19 cellular contexts compared by ENCODE assay signal in the genomic region with DNA sequence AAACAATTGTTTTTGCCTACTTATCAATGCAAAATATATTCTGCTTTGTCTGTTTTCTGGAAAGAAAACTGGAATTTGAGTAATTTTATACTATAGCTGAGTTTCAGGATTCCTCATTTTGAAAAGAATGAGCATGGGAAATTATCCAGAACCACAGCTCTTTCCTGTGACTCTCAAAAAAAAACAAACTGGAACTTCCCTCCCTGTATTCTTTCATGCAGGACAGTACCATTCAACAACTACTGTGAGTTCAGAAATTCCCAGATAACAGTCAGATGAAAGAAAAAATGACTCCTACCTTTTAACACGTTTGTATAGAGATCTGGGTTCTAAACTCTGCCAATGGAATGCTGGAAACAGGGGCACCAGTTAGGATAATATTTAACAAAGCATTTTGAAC.
A peak's percentile ranks its signal among the peaks of the same experiment; 100 is the strongest.
DNase-seq lines count a peak whose midpoint lies in the region; ATAC-seq and TF ChIP-seq lines count a peak whose summit lies in the region.
"Had no signal": no experiment of that assay in that cellular context is flagged by ENCODE, and none has a peak within 500 bp of the region (broad histone marks: within the 10 kb centered on the region; RNA-seq: fewer than 3 reads in every experiment).

No MANE protein-coding gene starts in this region.

- POLR2A ChIA-PET in AG04450 (lab: Yijun Ruan, JAX) = interaction anchor here (0.7 kb wide), 1 partner anchor 371 kb away, joined by 3 read pairs; no protein-coding TSS in a partner anchor
- POLR2A ChIA-PET in PC-3 (lab: Charles Lee; ENCODE audit: unreplicated experiment) = no interaction called here

- H3K9ac ChIP-seq in PC-3 (ENCODE audit: low read length) = no peak overlapping the region

- ATAC-seq in PC-3 (no peak), GM18873 (IDR thresholded peaks at IDR 0.05; ENCODE audit: low FRiP score, unreplicated experiment) (no peak)
- ATAC-seq: activated naive CD8-positive, alpha-beta T cell treated with anti-CD3 and anti-CD28 coated beads, Interleukin-2, amount 50 U/mL, for 24 hours; activated T-helper 17 cell treated with anti-CD3 and anti-CD28 coated beads, Interleukin-2, amount 50 U/mL, for 72 hours; stimulated activated naive CD8-positive, alpha-beta T cell treated with anti-CD3 and anti-CD28 coated beads, Interleukin-15, amount 100 ng/mL, for 72 hours had no signal

- no peaks in the 10 kb centered on the region for H3K4me1 ChIP-seq in PC-3 (ENCODE audit: insufficient read depth, low read length)
- H3K4me1 ChIP-seq: left ventricle myocardium inferior, upper lobe of left lung had no signal

- BruUV-seq in PC-3 (replicated peaks; lab: Mats Ljungman, UMichigan) = no TSS peak

- no peaks in the 10 kb centered on the region for H3K9me3 ChIP-seq in AG04450 (ENCODE audit: control insufficient read depth, insufficient read depth, low read length)
- no peaks in the 10 kb centered on the region for H3K9me3 ChIP-seq in PC-3 (ENCODE audit: low read length)
- H3K9me3 ChIP-seq: upper lobe of left lung had no signal

- H3K4me2 ChIP-seq in PC-3 (ENCODE audit: low read length) = no peak overlapping the region

- no peak overlapping the region for H3K4me3 ChIP-seq in AG04450 (ENCODE audit: low read depth, low read length)
- H3K4me3 ChIP-seq in PC-3 (ENCODE audit: low read length) = no peak overlapping the region
- H3K4me3 ChIP-seq in choroid plexus epithelial cell (ENCODE audit: low read depth, low read length) = no peak overlapping the region
- H3K4me3 ChIP-seq: left ventricle myocardium inferior, upper lobe of left lung had no signal

- H3K79me2 ChIP-seq in PC-3 (ENCODE audit: low read length) = no peaks in the 10 kb centered on the region

- no peak for TF ChIP-seq CTCF in AG04450 (IDR thresholded peaks at IDR 0.05; ENCODE audit: low read depth, low read length)
- TF ChIP-seq CTCF in PC-3 (conservative IDR thresholded peaks at IDR 0.05; ENCODE audit: low read depth, low read length) = no peak
- no peak for TF ChIP-seq CTCF in choroid plexus epithelial cell (conservative IDR thresholded peaks at IDR 0.05; ENCODE audit: low read depth, low read length)

- peak overlapping the region; percentile 1; the same call in 1 of the 2 replicates for H2AFZ ChIP-seq in PC-3 (ENCODE audit: low read length)

- no peaks in the 10 kb centered on the region for H3K36me3 ChIP-seq in PC-3 (ENCODE audit: low read depth, low read length)
- H3K36me3 ChIP-seq: left ventricle myocardium inferior, upper lobe of left lung had no signal

- H3K27me3 ChIP-seq in AG04450 (ENCODE audit: control insufficient read depth, insufficient read depth, low read length) (no peaks in the 10 kb centered on the region), PC-3 (ENCODE audit: low read length) (no peaks in the 10 kb centered on the region)
- H3K27me3 ChIP-seq: upper lobe of left lung had no signal

- intact Hi-C loops in PC-3 (cut with micrococcal nuclease) = no loop called here

- CTCF ChIA-PET in AG04450 (lab: Charles Lee) (interaction anchor here (0.9 to 1.1 kb wide), 2 partner anchors 351 to 850 kb away, joined by 3 read pairs; no protein-coding TSS in a partner anchor), PC-3 (lab: Charles Lee) (no interaction called here)

- H4K20me1 ChIP-seq in PC-3 (ENCODE audit: low read length) = no peaks in the 10 kb centered on the region

- H3F3A ChIP-seq in PC-3 (ENCODE audit: low read length, unreplicated experiment) = no peaks in the 10 kb centered on the region

- DNase-seq in AG04450 (ENCODE audit: low read depth, low spot score) (no peak), PC-3 (no peak), choroid plexus epithelial cell (ENCODE audit: low read depth) (peak; percentile 62), kidney glomerular epithelial cell (lab: John Stamatoyannopoulos, UW) (peak; percentile 69), activated T-cell treated with anti-CD3 and anti-CD28 coated beads for 4 hours (no peak), NOMO-1 (lab: John Stamatoyannopoulos, UW; ENCODE audit: unreplicated experiment in 2 of 2) (no peak), mesenteric fat pad (ENCODE audit: low spot score) (no peak)
- DNase-seq: activated CD4-positive, CD25-positive, alpha-beta regulatory T cell treated with anti-CD3 and anti-CD28 coated beads, Interleukin-2, amount 50 U/mL, for 72 hours; activated naive CD8-positive, alpha-beta T cell treated with anti-CD3 and anti-CD28 coated beads, Interleukin-2, amount 50 U/mL, for 24 hours; CD4-positive, CD25-positive, alpha-beta regulatory T cell; DMS79; left ventricle myocardium inferior; NCI-H1092 treated with DMSO at 0.1 percent for 48 hours; NCI-H2107; NCI-H526 treated with DMSO at 0.1 percent for 48 hours; stimulated activated naive CD8-positive, alpha-beta T cell treated with anti-CD3 and anti-CD28 coated beads, Interleukin-15, amount 100 ng/mL, for 72 hours; upper lobe of left lung had no signal

- H3K9me2 ChIP-seq in PC-3 (replicated peaks; ENCODE audit: low read length) = no peaks in the 10 kb centered on the region

- H3K27ac ChIP-seq in AG04450 (ENCODE audit: low read depth, low read length) = peak overlapping the region; percentile 23
- no peak overlapping the region for H3K27ac ChIP-seq in PC-3 (ENCODE audit: low read length)
- H3K27ac ChIP-seq: left ventricle myocardium inferior, upper lobe of left lung had no signal

Comparison
In these comparisons a context has a peak if more than half of its experiments do, and no peak if none do; other contexts are left out.
1. DNase-seq: peak in choroid plexus epithelial cell (single experiment) and kidney glomerular epithelial cell (single experiment); none in AG04450 (single experiment), PC-3 (single experiment), activated T-cell treated with anti-CD3 and anti-CD28 coated beads for 4 hours (single experiment), NOMO-1 (0 of 2) and mesenteric fat pad (single experiment).